ENCODE assay signal across 8 cellular contexts in genomic region chr1:9588551-9589143, GRCh38. TPM values are rescaled to one million over a fixed set of nuclear protein-coding genes. Genes with fewer than 3 reads are reported as not detected.
DNase-seq lines count a peak whose midpoint lies in the region; ATAC-seq and TF ChIP-seq lines count a peak whose summit lies in the region.

Gene TMEM201 (plus strand): TSS chr1:9588911. CDS start chr1:9588931, 20 bp downstream.

- no peaks in the 10 kb centered on the region for H3K27me3 ChIP-seq in colonic mucosa

- DNase-seq in AG09319 (ENCODE audit: extremely low read depth, low read depth) (peak; percentile 76), NCI-H345 treated with DMSO at 0.1 percent for 48 hours (lab: John Stamatoyannopoulos, UW; ENCODE audit: unreplicated experiment) (peak; percentile 78), colonic mucosa (peak; percentile 94), left lobe of liver (ENCODE audit: low spot score) (peak; percentile 96)
- DNase-seq in activated CD4-positive, alpha-beta T cell treated with anti-CD3 and anti-CD28 coated beads for 4 hours = peak; percentile 94 to 96
- peak; percentile 95 to 96 for DNase-seq in stimulated activated CD4-positive, alpha-beta T cell treated with anti-CD3 and anti-CD28 coated beads, Interleukin-2, amount 100 ng/mL, for 24 hours

- H3K9ac ChIP-seq in colonic mucosa (ENCODE audit: low read depth in 2 of 2, low read length in 2 of 2) = peak within 1 kb of the TSS; percentile 43 to 79

- no peaks in the 10 kb centered on the region for H3K9me3 ChIP-seq in colonic mucosa

- TF ChIP-seq POLR2A in GM18951 (IDR thresholded peaks at IDR 0.05; ENCODE audit: extremely low read depth, insufficient read depth, insufficient read length) = peak; percentile 64

- in situ Hi-C loops in GM18951 (cut with MboI; ENCODE audit: low sequenced_read_pairs, unreplicated experiment) = no loop called here

- TF ChIP-seq CTCF in AG09319 (IDR thresholded peaks at IDR 0.05; ENCODE audit: low read depth, low read length) (peak; percentile 34), colonic mucosa (IDR thresholded peaks at IDR 0.05) (peak; percentile 69)

- H3K36me3 ChIP-seq in colonic mucosa = no peaks in the 10 kb centered on the region

- peak within 1 kb of the TSS; percentile 87 for H3K4me3 ChIP-seq in colonic mucosa

- ATAC-seq in HG03196 (IDR thresholded peaks at IDR 0.05; ENCODE audit: unreplicated experiment) (peak; percentile 63), left lobe of liver (peak; percentile 93)

- H3K27ac ChIP-seq in colonic mucosa = peak within 1 kb of the TSS; percentile 10

- no peaks in the 10 kb centered on the region for H3K4me1 ChIP-seq in colonic mucosa

- intact Hi-C loops in colonic mucosa (cut with DNase I) = no loop called here

RNA-seq across cellular contexts. Expression of gene TMEM201, which starts in this region (rescaled TPM):
- total RNA-seq in colonic mucosa (10 to 100 TPM in 1 of 2 donors, 1 to 10 TPM in 1; 5.1 to 18.1 TPM), left lobe of liver (2.0 TPM)

Comparison
In these comparisons a context has a peak if more than half of its experiments do, and no peak if none do; other contexts are left out.
1. Peak in every context shown above with its lines: DNase-seq, ATAC-seq, H3K4me3 ChIP-seq and H3K27ac ChIP-seq.